Comparison of ENCODE assay signal across 1 cellular context in genomic region chr18:48954837-48955527, GRCh38.
A peak's percentile ranks its signal among the peaks of the same experiment; 100 is the strongest.
TF ChIP-seq lines count a peak whose summit lies in the region.

No MANE protein-coding gene starts in this region.

TF ChIP-seq in HepG2, 621 proteins besides CTCF, POLR2A, EP300 and RAD21:
- TF ChIP-seq GLMP (CRISPR knock-in tag; IDR thresholded peaks at IDR 0.05; ENCODE audit: borderline replicate concordance) = no peak
- TF ChIP-seq ZNF101 (CRISPR knock-in tag; IDR thresholded peaks at IDR 0.05; ENCODE audit: borderline replicate concordance, low read depth) = no peak
- TF ChIP-seq FOXP4 (CRISPR knock-in tag; IDR thresholded peaks at IDR 0.05) = no peak
- TF ChIP-seq MLXIP (CRISPR knock-in tag; IDR thresholded peaks at IDR 0.05; ENCODE audit: borderline replicate concordance) = no peak
- peak; percentile 74 for TF ChIP-seq CREB1 (IDR thresholded peaks at IDR 0.05)
- TF ChIP-seq CREB1 (CRISPR knock-in tag; IDR thresholded peaks at IDR 0.05) = no peak
- no peak for TF ChIP-seq ZNF75D (CRISPR knock-in tag; IDR thresholded peaks at IDR 0.05; ENCODE audit: borderline replicate concordance)
TF ChIP-seq in HepG2: peak in this region for 1.
